In genomic region chr3:194486540-194487288, GRCh38 we compare ENCODE assay signal across 1 cellular context.
TF ChIP-seq lines count a peak whose summit lies in the region.

TSS of gene ATP13A3 (minus strand) at chr3:194487002. CDS start at chr3:194462190, 24,812 bp downstream.

TF ChIP-seq in GM23338, 12 proteins besides CTCF, POLR2A, EP300 and RAD21 (continued from another document):
- no peak for TF ChIP-seq REST (IDR thresholded peaks at IDR 0.05; ENCODE audit: unreplicated experiment)
- TF ChIP-seq ETS1 (IDR thresholded peaks at IDR 0.05): no peak; the same call in 1 of the 2 replicates
- no peak for TF ChIP-seq ZNF462 (CRISPR knock-in tag; IDR thresholded peaks at IDR 0.05)
- TF ChIP-seq CREB1 (CRISPR knock-in tag; IDR thresholded peaks at IDR 0.05; ENCODE audit: low read depth): peak; percentile 84
- no peak for TF ChIP-seq JUNB (IDR thresholded peaks at IDR 0.05; ENCODE audit: unreplicated experiment)
TF ChIP-seq in GM23338: peak in this region for 2.
